In the genomic region with DNA sequence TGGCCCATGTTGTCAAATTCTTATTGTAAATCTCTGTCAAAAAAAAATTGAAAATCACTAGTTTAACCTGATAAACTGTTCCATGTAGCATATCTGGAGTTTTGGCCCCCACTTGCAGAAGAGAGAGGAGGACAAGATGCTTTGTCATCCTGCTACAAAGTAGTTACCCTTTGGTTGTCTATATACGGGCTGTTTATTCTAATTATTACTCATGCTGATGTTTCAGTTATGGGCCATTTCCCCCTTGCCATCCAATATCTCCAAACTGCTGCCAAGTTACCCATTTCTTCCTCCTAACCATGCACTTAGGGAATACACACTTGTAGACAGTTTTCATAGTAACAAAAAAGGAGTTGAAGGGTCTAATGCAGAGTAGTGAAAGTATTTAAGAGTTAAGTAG, we compare ENCODE assay signal across 27 cellular contexts. TPM values are rescaled to one million over a fixed set of nuclear protein-coding genes. Genes with fewer than 3 reads are reported as not detected.
DNase-seq lines count a peak whose midpoint lies in the region; ATAC-seq and FAIRE-seq lines count a peak whose summit lies in the region.
"Had no signal": no experiment of that assay in that cellular context is flagged by ENCODE, and none has a peak within 500 bp of the region (broad histone marks: within the 10 kb centered on the region; RNA-seq: fewer than 3 reads in every experiment).

No MANE protein-coding gene starts in this region.

- no peak overlapping the region for H3K9ac ChIP-seq in mesendoderm (ENCODE audit: low read length)
- H3K9ac ChIP-seq: BLaER1 had no signal

- H2BK120ac ChIP-seq in mesendoderm (ENCODE audit: low read depth, low read length): no peak overlapping the region

- WGBS in mesendoderm (ENCODE audit: extremely low coverage, insufficient coverage, low lambda C conversion rate): no CpG with 5 or more reads among the region's 1 CpG

- H3K27ac Mint-ChIP-seq in T-helper 17 cell: peak overlapping the region; percentile 39
- H3K27ac Mint-ChIP-seq: T-cell had no signal

- peaks cover 19% of the 10 kb centered on the region for H3K36me3 Mint-ChIP-seq in T-helper 17 cell (ENCODE audit: low read depth)

- H3K56ac ChIP-seq in mesendoderm (ENCODE audit: low read length): no peak overlapping the region

- ATAC-seq in T-helper 17 cell (no peak), GM21529 (IDR thresholded peaks at IDR 0.05; ENCODE audit: unreplicated experiment) (no peak)
- ATAC-seq: HepG2, K562, T-cell had no signal

- H3K79me2 ChIP-seq in ACC112 (ENCODE audit: control insufficient read depth, insufficient read depth, low read length, unreplicated experiment) (no peaks in the 10 kb centered on the region), mesendoderm (ENCODE audit: control insufficient read depth, insufficient read depth, low read length) (no peaks in the 10 kb centered on the region)

- H4K5ac ChIP-seq in mesendoderm (ENCODE audit: low read length): no peak overlapping the region

- H2BK15ac ChIP-seq in mesendoderm (replicated peaks; ENCODE audit: low read depth): no peak overlapping the region

- no peaks in the 10 kb centered on the region for H3K27me3 ChIP-seq in ACC112 (ENCODE audit: insufficient read depth, low read length)
- H3K27me3 ChIP-seq in mesendoderm (ENCODE audit: insufficient read depth, low read length, poor library complexity): no peaks in the 10 kb centered on the region
- H3K27me3 ChIP-seq: BLaER1, MG63, SJSA1 had no signal

- peak; percentile 28 for DNase-seq in ELR (ENCODE audit: low read depth)
- no peak for DNase-seq in T-helper 17 cell
- DNase-seq in mesendoderm: no peak
- DNase-seq in HTR-8/SVneo (ENCODE audit: insufficient read length, low spot score): no peak
- DNase-seq in NCI-H2171 treated with DMSO at 0.1 percent for 48 hours (lab: John Stamatoyannopoulos, UW): no peak
- no peak for DNase-seq in NCI-H2107 (lab: John Stamatoyannopoulos, UW)
- DNase-seq: 8988T; CD4-positive, alpha-beta memory T cell; COR-L47; EL; GF-D8; MG63; NCI-H2029; NCI-H2227 treated with DMSO at 0.1 percent for 48 hours; NCI-H526 treated with DMSO at 0.1 percent for 48 hours; Right ventricle myocardium superior; RPMI8226; T-cell had no signal

- peaks cover 36% of the 10 kb centered on the region for H3K36me3 ChIP-seq in ACC112 (ENCODE audit: insufficient read depth, low read length)
- no peaks in the 10 kb centered on the region for H3K36me3 ChIP-seq in mesendoderm (ENCODE audit: control insufficient read depth, insufficient read depth, low read length)

- peak overlapping the region; percentile 56 for H3K27ac ChIP-seq in ACC112 (ENCODE audit: low read depth, low read length)
- H3K27ac ChIP-seq in mesendoderm (ENCODE audit: low read depth, low read length): peak overlapping the region; percentile 19
- H3K27ac ChIP-seq: BLaER1, HL-60, SJSA1 had no signal

- peaks cover 7% of the 10 kb centered on the region for H3K4me1 Mint-ChIP-seq in T-helper 17 cell
- H3K4me1 Mint-ChIP-seq: T-cell had no signal

- no peak for FAIRE-seq in HTR-8/SVneo (lab: Jason Lieb, UNC)
- FAIRE-seq: GM12891, H1, HepG2, K562 had no signal

- no peak overlapping the region for H4K8ac ChIP-seq in mesendoderm (ENCODE audit: low read depth, low read length)

- H3K4ac ChIP-seq in mesendoderm (ENCODE audit: low read depth, low read length): no peak overlapping the region

- H2AK5ac ChIP-seq in mesendoderm (ENCODE audit: low read length): no peak overlapping the region

- no peak overlapping the region for H2AFZ ChIP-seq in ACC112 (ENCODE audit: low read length, unreplicated experiment)

- H3K18ac ChIP-seq in mesendoderm (ENCODE audit: low read length): no peak overlapping the region

- no peak overlapping the region for H3K23ac ChIP-seq in mesendoderm (ENCODE audit: low read length)

- H3K9me3 ChIP-seq in T-helper 17 cell (ENCODE audit: control insufficient read depth, low read length, poor library complexity, severe bottlenecking): no peaks in the 10 kb centered on the region
- H3K9me3 ChIP-seq: BLaER1, MG63, SJSA1 had no signal

- no peaks in the 10 kb centered on the region for H3K27me3 Mint-ChIP-seq in T-helper 17 cell
- H3K27me3 Mint-ChIP-seq: CD4-positive, alpha-beta memory T cell; T-cell had no signal

- H3K4me3 Mint-ChIP-seq in T-helper 17 cell: no peak overlapping the region
- H3K4me3 Mint-ChIP-seq: CD4-positive, alpha-beta memory T cell; T-cell had no signal

- H2BK5ac ChIP-seq in mesendoderm (ENCODE audit: low read length): no peak overlapping the region

- H3K4me2 ChIP-seq in mesendoderm (ENCODE audit: low read length): no peak overlapping the region
- H3K4me2 ChIP-seq: BLaER1 had no signal

- H3K4me3 ChIP-seq in ACC112 (ENCODE audit: low read depth, low read length) (no peak overlapping the region), mesendoderm (ENCODE audit: low read length) (no peak overlapping the region)
- H3K4me3 ChIP-seq: BLaER1, K562, MG63, SJSA1 had no signal

- peaks cover 10% of the 10 kb centered on the region for H3K4me1 ChIP-seq in ACC112 (ENCODE audit: control insufficient read depth, insufficient read depth, low read length, unreplicated experiment)
- no peaks in the 10 kb centered on the region for H3K4me1 ChIP-seq in mesendoderm (ENCODE audit: control insufficient read depth, low read depth, low read length)
- H3K4me1 ChIP-seq: BLaER1, SJSA1 had no signal

- H3K79me1 ChIP-seq in mesendoderm (ENCODE audit: low read length): no peaks in the 10 kb centered on the region

RNA-seq across cellular contexts. Expression of gene STX12, which starts 22.6 kb away (rescaled TPM):
- total RNA-seq in T-helper 17 cell: 10 to 100 TPM; 23.4 to 27.7 TPM
- polyA plus RNA-seq in mesendoderm (2013, experiment 1 of 2): 9.5 TPM
- 10.3 TPM for polyA plus RNA-seq in mesendoderm (2013, experiment 2 of 2)

RNA-seq across cellular contexts. Expression of gene PPP1R8, which starts 35.0 kb away (rescaled TPM):
- 10 to 100 TPM; 19.6 to 21.4 TPM for total RNA-seq in T-helper 17 cell
- 50.8 TPM for polyA plus RNA-seq in mesendoderm (2013, experiment 1 of 2)
- 49.6 TPM for polyA plus RNA-seq in mesendoderm (2013, experiment 2 of 2)
